Comparison of ENCODE assay signal across 2 cellular contexts in the genomic region with DNA sequence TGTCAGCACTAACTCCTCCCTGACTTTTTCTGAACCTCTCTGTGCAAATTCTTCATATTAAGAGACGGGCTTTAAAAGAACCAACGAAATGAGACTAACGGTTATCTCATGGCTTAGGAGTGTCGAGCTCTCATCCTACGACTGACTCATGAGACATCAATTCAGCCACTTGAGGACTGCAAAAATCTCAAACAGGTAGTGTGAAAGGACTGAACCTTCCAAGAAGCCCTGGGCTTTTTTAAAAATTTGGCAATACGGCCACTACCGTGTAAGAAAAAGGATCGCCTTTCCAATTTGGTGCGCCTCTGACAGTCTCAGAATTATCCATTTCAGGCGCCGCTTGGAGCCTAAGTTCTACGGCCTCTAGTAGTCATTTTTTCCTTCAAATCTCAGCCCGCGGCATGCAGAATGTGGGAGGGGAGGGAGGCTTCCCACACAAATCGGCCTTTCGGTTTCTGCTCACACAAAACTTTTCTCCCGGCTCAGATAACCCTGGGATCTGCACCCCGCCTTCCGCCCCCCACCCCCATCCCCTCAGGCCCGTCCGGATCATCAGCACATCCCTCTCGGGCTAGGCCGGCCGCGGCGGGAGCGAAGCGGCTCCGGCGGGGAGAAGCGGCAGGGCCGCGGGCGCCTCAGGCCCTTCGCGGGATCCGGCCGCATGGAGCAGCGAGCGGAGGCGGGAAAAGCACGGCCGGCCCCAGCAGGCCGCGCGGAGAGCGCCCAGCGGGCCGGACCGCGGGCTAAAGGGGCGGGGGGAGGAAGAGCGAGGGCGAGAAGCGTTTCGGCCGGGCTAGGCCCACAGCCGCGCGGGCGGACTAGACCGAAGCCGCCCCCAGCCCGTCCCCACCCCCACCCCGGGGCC.
TF ChIP-seq lines count a peak whose summit lies in the region.

No MANE protein-coding gene starts in this region.

TF ChIP-seq in GM23338, 12 proteins besides CTCF, POLR2A, EP300 and RAD21 (continued from another document and continues in another):
- TF ChIP-seq POLR2AphosphoS5 (IDR thresholded peaks at IDR 0.05; ENCODE audit: low read depth), result no peak; the same call in 1 of the 2 replicates
- no peak for TF ChIP-seq JUNB (IDR thresholded peaks at IDR 0.05; ENCODE audit: unreplicated experiment)
- no peak for TF ChIP-seq CREB1 (CRISPR knock-in tag; IDR thresholded peaks at IDR 0.05; ENCODE audit: low read depth)
- no peak for TF ChIP-seq EZH2 (IDR thresholded peaks at IDR 0.05; ENCODE audit: low read depth, unreplicated experiment)
- no peak for TF ChIP-seq NANOG (IDR thresholded peaks at IDR 0.05; ENCODE audit: borderline replicate concordance)
- TF ChIP-seq, protein P1, sequence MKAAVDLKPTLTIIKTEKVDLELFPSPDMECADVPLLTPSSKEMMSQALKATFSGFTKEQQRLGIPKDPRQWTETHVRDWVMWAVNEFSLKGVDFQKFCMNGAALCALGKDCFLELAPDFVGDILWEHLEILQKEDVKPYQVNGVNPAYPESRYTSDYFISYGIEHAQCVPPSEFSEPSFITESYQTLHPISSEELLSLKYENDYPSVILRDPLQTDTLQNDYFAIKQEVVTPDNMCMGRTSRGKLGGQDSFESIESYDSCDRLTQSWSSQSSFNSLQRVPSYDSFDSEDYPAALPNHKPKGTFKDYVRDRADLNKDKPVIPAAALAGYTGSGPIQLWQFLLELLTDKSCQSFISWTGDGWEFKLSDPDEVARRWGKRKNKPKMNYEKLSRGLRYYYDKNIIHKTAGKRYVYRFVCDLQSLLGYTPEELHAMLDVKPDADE (IDR thresholded peaks at IDR 0.05), result no peak
- no peak for TF ChIP-seq ZNF331 (CRISPR knock-in tag; IDR thresholded peaks at IDR 0.05; ENCODE audit: low read depth)
- TF ChIP-seq STAT1 (IDR thresholded peaks at IDR 0.05; ENCODE audit: unreplicated experiment), result no peak
- no peak for TF ChIP-seq ZNF114 (CRISPR knock-in tag; IDR thresholded peaks at IDR 0.05)
- TF ChIP-seq, protein P2, sequence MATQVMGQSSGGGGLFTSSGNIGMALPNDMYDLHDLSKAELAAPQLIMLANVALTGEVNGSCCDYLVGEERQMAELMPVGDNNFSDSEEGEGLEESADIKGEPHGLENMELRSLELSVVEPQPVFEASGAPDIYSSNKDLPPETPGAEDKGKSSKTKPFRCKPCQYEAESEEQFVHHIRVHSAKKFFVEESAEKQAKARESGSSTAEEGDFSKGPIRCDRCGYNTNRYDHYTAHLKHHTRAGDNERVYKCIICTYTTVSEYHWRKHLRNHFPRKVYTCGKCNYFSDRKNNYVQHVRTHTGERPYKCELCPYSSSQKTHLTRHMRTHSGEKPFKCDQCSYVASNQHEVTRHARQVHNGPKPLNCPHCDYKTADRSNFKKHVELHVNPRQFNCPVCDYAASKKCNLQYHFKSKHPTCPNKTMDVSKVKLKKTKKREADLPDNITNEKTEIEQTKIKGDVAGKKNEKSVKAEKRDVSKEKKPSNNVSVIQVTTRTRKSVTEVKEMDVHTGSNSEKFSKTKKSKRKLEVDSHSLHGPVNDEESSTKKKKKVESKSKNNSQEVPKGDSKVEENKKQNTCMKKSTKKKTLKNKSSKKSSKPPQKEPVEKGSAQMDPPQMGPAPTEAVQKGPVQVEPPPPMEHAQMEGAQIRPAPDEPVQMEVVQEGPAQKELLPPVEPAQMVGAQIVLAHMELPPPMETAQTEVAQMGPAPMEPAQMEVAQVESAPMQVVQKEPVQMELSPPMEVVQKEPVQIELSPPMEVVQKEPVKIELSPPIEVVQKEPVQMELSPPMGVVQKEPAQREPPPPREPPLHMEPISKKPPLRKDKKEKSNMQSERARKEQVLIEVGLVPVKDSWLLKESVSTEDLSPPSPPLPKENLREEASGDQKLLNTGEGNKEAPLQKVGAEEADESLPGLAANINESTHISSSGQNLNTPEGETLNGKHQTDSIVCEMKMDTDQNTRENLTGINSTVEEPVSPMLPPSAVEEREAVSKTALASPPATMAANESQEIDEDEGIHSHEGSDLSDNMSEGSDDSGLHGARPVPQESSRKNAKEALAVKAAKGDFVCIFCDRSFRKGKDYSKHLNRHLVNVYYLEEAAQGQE (IDR thresholded peaks at IDR 0.05; ENCODE audit: unreplicated experiment), result no peak

TF ChIP-seq in GM12891, 5 proteins besides CTCF, POLR2A, EP300 and RAD21:
- TF ChIP-seq POU2F2 (IDR thresholded peaks at IDR 0.05; ENCODE audit: low read depth, low read length) (no peak), PAX5 (IDR thresholded peaks at IDR 0.05; ENCODE audit: insufficient read depth, low read length, severe bottlenecking) (no peak), POLR2AphosphoS5 (IDR thresholded peaks at IDR 0.05; ENCODE audit: low read depth, low read length) (no peak), SPI1 (IDR thresholded peaks at IDR 0.05; ENCODE audit: low read depth, low read length) (no peak), TAF1 (IDR thresholded peaks at IDR 0.05; ENCODE audit: low read depth, low read length) (no peak)
